ENCODE assay signal across 8 cellular contexts in the genomic region with DNA sequence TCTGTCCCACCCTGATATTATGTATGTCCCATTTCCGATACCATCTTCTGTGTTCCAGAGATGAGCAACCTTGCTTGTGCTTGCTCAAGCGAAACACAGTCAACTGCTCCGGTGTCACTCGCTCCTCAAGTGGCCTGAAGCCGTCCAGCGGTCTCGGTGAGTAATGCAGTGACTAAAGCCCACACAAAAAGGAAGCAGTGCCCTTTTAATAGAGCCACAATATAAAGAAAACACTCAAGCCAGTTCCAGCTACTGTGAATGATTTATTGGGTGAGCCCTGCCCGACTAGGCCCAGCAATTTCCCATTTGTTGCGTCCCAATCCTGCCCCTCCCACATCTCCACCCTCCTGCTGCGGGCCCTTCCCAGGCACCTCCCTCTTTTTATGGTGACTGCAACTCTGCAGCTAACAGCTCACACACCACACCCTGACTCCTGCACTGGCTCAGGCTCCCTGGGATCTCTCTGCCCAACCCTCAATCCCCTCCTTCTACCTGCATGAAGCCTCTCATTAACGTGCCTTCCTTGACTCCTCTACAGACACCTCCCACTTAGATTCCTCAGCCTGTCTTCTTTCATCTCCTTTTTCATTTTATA.
DNase-seq lines count a peak whose midpoint lies in the region; ATAC-seq and TF ChIP-seq lines count a peak whose summit lies in the region.

No MANE protein-coding gene starts in this region.

- ATAC-seq in GM21528 (IDR thresholded peaks at IDR 0.05; ENCODE audit: low FRiP score, unreplicated experiment): peak; percentile 95
- ATAC-seq in HG03575 (IDR thresholded peaks at IDR 0.05; ENCODE audit: extremely low read depth, insufficient number of reproducible peaks, low FRiP score, unreplicated experiment): peak; percentile 92

- DNase-seq in GM06990 (ENCODE audit: extremely low read depth, insufficient read length) (peak; percentile 74), SKM-1 (lab: John Stamatoyannopoulos, UW; ENCODE audit: unreplicated experiment) (peak; percentile 88), iPS-NIHi11 (ENCODE audit: low spot score) (peak; percentile 69), tibial artery (peak; percentile 45 to 84), Ammon's horn (ENCODE audit: low spot score) (no peak), NCI-H446 (lab: John Stamatoyannopoulos, UW) (no peak)

- intact Hi-C loops in tibial artery (cut with DNase I; ENCODE audit: low total_unique reads): no loop called here

- no peaks in the 10 kb centered on the region for H3K36me3 ChIP-seq in GM06990 (ENCODE audit: control insufficient read depth, insufficient read depth, low read length)
- H3K36me3 ChIP-seq in tibial artery: no peaks in the 10 kb centered on the region

- peaks cover 0 to 14% (median 5%) of the 10 kb centered on the region in 4 donors for H3K4me1 ChIP-seq in tibial artery

- H3K9me3 ChIP-seq in tibial artery: no peaks in the 10 kb centered on the region

- H3K27me3 ChIP-seq in GM06990 (replicated peaks; ENCODE audit: control insufficient read depth, insufficient read depth, low read length) (no peaks in the 10 kb centered on the region), tibial artery (no peaks in the 10 kb centered on the region)

- H3K27ac ChIP-seq in tibial artery: no peak overlapping the region

- TF ChIP-seq CTCF in GM06990 (IDR thresholded peaks at IDR 0.05; ENCODE audit: insufficient read depth, low read length, poor library complexity, severe bottlenecking) (peak; percentile 66), tibial artery (IDR thresholded peaks at IDR 0.05) (peak; percentile 28 to 33)

- no peak overlapping the region for H3K4me3 ChIP-seq in GM06990 (replicated peaks; ENCODE audit: low read depth, low read length)
- H3K4me3 ChIP-seq in tibial artery: no peak overlapping the region

Comparison
In these comparisons a context has a peak if more than half of its experiments do, and no peak if none do; other contexts are left out.
1. DNase-seq: peak in GM06990 (single experiment), SKM-1 (single experiment), iPS-NIHi11 (single experiment) and tibial artery (2 of 2); none in Ammon's horn (single experiment) and NCI-H446 (0 of 2).